Comparison of ENCODE assay signal across 11 cellular contexts in the genomic region with DNA sequence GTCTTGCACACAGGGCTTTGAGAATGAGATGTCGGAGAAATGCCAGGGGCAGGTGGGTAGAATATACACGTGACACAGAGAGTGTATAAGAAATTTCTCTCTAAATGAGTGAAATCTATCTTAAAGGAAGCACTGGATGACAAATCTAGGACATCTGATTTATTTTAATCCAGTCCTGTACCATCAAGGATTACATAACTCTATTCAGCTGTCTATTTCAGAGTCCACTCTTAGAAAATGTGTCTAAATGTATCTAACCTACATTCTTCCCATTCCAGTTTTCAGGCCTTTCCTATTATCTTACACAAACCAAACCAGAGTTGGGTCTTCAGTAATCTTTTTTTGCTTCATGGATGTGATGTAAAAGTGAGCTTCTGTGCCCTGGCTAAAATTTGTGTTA.
"Had no signal": no experiment of that assay in that cellular context is flagged by ENCODE, and none has a peak within 500 bp of the region (broad histone marks: within the 10 kb centered on the region; RNA-seq: fewer than 3 reads in every experiment).

No MANE protein-coding gene starts in this region.

- H3K27ac Mint-ChIP-seq: GM23338, H9, HFFc6 had no signal

- H3K27ac ChIP-seq: GM23248 had no signal

- H3K9me3 ChIP-seq: HAP-1 had no signal

- H3K4me3 Mint-ChIP-seq: GM23338, H9, HFFc6 had no signal

- ATAC-seq: GM23338, HCT116 had no signal

- H3K4me3 ChIP-seq: GM23248, GM23338, HAP-1 had no signal

- H3K9me3 Mint-ChIP-seq: H9 had no signal

- H3K36me3 ChIP-seq: HAP-1 had no signal

- FAIRE-seq: H1, H54 had no signal

- H3K4me1 Mint-ChIP-seq: GM23338, H9 had no signal

- H3K4me1 ChIP-seq: HAP-1 had no signal

- DNase-seq: GM23248, GOT3, H7, H9, HCEC 1CT, HFFc6 had no signal
